In the genomic region with DNA sequence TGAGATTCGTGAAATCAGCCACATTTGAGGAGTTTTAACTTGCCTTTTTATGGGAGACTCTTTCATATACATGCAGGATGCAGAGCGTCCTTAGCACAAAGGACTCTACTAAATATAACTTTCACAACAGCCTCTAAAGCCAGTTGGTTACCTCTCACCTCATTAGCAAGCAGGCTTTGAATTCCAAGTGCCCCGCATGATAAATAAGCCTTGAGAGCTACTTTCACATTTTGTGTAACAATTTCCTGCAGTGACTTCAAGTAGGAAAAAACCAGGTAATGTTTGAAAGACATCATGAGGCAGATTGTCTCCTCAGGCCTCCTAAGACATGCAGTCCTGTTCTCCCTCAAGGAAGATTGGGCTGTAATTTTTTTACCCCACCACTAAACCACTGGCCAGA, we compare ENCODE assay signal across 1 cellular context.
TF ChIP-seq lines count a peak whose summit lies in the region.

No MANE protein-coding gene starts in this region.

TF ChIP-seq in HCT116, 20 proteins besides CTCF, POLR2A, EP300 and RAD21 (continued from another document):
- TF ChIP-seq POLR2AphosphoS5 (IDR thresholded peaks at IDR 0.05; ENCODE audit: low read depth, low read length) (no peak), SIN3A (IDR thresholded peaks at IDR 0.05; ENCODE audit: low read depth) (no peak), ELF1 (IDR thresholded peaks at IDR 0.05; ENCODE audit: borderline replicate concordance, low read depth) (no peak)
- TF ChIP-seq, protein P1, sequence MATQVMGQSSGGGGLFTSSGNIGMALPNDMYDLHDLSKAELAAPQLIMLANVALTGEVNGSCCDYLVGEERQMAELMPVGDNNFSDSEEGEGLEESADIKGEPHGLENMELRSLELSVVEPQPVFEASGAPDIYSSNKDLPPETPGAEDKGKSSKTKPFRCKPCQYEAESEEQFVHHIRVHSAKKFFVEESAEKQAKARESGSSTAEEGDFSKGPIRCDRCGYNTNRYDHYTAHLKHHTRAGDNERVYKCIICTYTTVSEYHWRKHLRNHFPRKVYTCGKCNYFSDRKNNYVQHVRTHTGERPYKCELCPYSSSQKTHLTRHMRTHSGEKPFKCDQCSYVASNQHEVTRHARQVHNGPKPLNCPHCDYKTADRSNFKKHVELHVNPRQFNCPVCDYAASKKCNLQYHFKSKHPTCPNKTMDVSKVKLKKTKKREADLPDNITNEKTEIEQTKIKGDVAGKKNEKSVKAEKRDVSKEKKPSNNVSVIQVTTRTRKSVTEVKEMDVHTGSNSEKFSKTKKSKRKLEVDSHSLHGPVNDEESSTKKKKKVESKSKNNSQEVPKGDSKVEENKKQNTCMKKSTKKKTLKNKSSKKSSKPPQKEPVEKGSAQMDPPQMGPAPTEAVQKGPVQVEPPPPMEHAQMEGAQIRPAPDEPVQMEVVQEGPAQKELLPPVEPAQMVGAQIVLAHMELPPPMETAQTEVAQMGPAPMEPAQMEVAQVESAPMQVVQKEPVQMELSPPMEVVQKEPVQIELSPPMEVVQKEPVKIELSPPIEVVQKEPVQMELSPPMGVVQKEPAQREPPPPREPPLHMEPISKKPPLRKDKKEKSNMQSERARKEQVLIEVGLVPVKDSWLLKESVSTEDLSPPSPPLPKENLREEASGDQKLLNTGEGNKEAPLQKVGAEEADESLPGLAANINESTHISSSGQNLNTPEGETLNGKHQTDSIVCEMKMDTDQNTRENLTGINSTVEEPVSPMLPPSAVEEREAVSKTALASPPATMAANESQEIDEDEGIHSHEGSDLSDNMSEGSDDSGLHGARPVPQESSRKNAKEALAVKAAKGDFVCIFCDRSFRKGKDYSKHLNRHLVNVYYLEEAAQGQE (IDR thresholded peaks at IDR 0.05; ENCODE audit: low read depth): no peak
- TF ChIP-seq, protein P2, sequence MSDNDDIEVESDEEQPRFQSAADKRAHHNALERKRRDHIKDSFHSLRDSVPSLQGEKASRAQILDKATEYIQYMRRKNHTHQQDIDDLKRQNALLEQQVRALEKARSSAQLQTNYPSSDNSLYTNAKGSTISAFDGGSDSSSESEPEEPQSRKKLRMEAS (IDR thresholded peaks at IDR 0.05): no peak
